In the genomic region with DNA sequence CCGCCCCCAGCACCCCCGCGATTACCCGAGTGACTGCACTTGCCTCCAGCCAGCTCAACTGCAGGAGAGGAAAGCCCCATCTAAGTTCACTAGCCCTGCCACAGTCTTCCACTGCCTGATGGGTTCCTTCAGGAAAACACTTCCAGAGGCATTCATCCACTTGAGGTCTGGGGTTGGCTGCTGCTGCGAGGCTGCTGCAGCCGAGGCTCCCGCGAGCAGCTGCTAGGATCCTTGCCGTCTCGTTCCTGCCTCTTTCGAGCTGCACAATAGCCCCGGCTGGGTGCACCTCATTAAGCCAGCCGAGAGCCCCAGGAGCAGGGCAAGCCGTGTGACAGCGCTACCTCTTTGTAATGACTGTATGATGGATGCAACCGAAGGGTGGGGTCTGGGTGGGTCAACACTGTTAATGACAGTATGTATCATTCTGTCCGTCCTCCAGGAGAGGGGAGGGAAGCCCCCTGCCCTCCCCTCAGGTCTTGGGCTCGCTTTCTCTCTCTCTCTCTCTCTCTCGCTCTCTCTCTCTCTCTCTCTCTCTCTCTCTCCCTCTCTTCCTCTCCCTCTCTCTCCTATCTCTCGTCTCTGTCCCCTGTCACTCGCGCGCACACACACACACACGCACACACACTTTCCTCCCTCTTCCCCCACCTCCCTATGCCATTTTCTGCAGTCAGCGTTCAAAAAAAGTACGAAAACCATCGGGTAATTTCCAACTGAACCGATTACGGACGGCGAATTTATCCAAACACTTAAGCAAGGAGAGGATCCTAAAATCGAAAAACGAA, we compare ENCODE assay signal across 8 cellular contexts.
DNase-seq lines count a peak whose midpoint lies in the region; ATAC-seq and TF ChIP-seq lines count a peak whose summit lies in the region.

No MANE protein-coding gene starts in this region.

- H3K4me1 ChIP-seq in HAP-1 (peaks cover 12% of the 10 kb centered on the region), iPS-18a (ENCODE audit: control insufficient read depth, low read depth, low read length) (peaks cover 17% of the 10 kb centered on the region)

- peak overlapping the region; percentile 58 for H3K9ac ChIP-seq in iPS-18a (ENCODE audit: low read length)

- TF ChIP-seq CTCF in RWPE1 (conservative IDR thresholded peaks at IDR 0.05; ENCODE audit: low read depth), result no peak

- ATAC-seq in GM21723 (IDR thresholded peaks at IDR 0.05; ENCODE audit: unreplicated experiment), result no peak
- no peak for ATAC-seq in GM19324 (IDR thresholded peaks at IDR 0.05; ENCODE audit: low FRiP score, unreplicated experiment)

- DNase-seq in HAP-1 (ENCODE audit: low spot score in 2 of 2) (peak; percentile 29 to 59), RWPE1 (ENCODE audit: low spot score) (peak; percentile 26), skeletal muscle cell (ENCODE audit: low read depth) (no peak), amniotic stem cell (lab: John Stamatoyannopoulos, UW) (no peak)
- no peak for DNase-seq in activated CD4-positive, alpha-beta T cell treated with anti-CD3 and anti-CD28 coated beads for 1 hour

- POLR2A ChIA-PET in RWPE1 (lab: Yijun Ruan, JAX; ENCODE audit: low non-redundant PET), result no interaction called here

- peak overlapping the region; percentile 27 for H3K4me3 ChIP-seq in HAP-1
- H3K4me3 ChIP-seq in iPS-18a (ENCODE audit: low read length), result peak overlapping the region; percentile 92
- peak overlapping the region; percentile 58 for H3K4me3 ChIP-seq in skeletal muscle cell (ENCODE audit: low read depth, low read length)

- in situ Hi-C loops in HAP-1 (cut with MboI; ENCODE audit: low sequenced_read_pairs), result no loop called here

- H3K9me3 ChIP-seq in HAP-1 (no peaks in the 10 kb centered on the region), iPS-18a (ENCODE audit: control insufficient read depth, low read depth, low read length) (no peaks in the 10 kb centered on the region)

- H3K27ac ChIP-seq in RWPE1 (no peak overlapping the region), iPS-18a (ENCODE audit: low read length) (no peak overlapping the region)

- H3K27me3 ChIP-seq in HAP-1 (ENCODE audit: low read depth) (no peaks in the 10 kb centered on the region), iPS-18a (ENCODE audit: control insufficient read depth, insufficient read depth, low read length) (peaks cover 13% of the 10 kb centered on the region)

- CTCF ChIA-PET in RWPE1 (lab: Yijun Ruan, JAX), result no interaction called here

- H3K36me3 ChIP-seq in HAP-1 (replicated peaks) (no peaks in the 10 kb centered on the region), iPS-18a (ENCODE audit: control insufficient read depth, low read depth, low read length) (no peaks in the 10 kb centered on the region)

Comparison
In these comparisons a context has a peak if more than half of its experiments do, and no peak if none do; other contexts are left out.
1. DNase-seq: peak in HAP-1 (2 of 2) and RWPE1 (single experiment); none in skeletal muscle cell (single experiment), activated CD4-positive, alpha-beta T cell treated with anti-CD3 and anti-CD28 coated beads for 1 hour (single experiment) and amniotic stem cell (single experiment).
2. H3K4me3 ChIP-seq: peak in every context shown above with its lines; median percentile 92 in iPS-18a; 58 in skeletal muscle cell; 27 in HAP-1.